Comparison of ENCODE assay signal across 10 cellular contexts in the genomic region with DNA sequence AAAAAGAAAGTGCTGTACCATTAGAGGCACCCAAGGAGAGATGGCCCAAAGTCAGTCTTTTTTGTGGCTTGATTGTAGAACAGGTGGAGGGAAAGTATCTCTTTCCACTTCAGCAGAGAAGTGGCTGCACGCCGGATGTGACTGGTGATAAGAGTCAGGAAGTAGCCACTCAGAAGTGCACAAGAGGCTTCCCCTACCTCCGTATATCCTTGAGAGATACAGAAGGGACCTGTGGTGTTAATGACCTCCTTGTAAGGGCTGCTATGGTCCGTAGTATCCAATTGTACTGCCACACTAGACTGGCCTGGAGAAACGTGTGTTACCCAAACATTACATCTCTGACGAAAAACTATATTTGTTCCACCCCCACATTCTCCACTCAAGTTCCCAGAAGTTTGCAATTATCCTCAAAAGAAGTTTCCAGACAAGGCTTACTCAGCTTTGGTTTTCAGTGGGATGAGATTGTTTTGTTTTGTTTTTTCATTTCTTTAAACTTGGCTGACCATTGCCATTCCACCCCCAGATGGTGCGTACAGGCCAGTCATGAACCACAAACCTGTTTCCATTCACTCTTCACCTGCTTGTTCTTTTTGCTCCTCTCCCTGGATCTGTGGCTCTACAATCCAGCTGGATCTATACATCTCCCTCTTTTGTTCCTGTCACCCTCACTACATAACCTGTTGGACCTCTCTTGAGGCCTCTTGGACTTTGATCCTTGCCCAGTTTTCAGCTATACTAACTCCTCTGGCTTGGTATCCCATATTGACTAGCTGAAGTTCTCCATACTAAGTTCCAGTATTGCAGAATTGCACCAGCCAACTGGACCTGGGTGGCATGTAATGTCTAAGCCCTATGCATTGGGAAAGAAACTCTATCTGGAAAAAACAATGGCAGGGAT. TPM values are rescaled to one million over a fixed set of nuclear protein-coding genes. Genes with fewer than 3 reads are reported as not detected.
DNase-seq lines count a peak whose midpoint lies in the region; ATAC-seq and TF ChIP-seq lines count a peak whose summit lies in the region.
"Had no signal": no experiment of that assay in that cellular context is flagged by ENCODE, and none has a peak within 500 bp of the region (broad histone marks: within the 10 kb centered on the region; RNA-seq: fewer than 3 reads in every experiment).

No MANE protein-coding gene starts in this region.

- in situ Hi-C loops in GM13976 (cut with MboI; ENCODE audit: low sequenced_read_pairs, unreplicated experiment): no loop called here

- H3K27me3 Mint-ChIP-seq in activated CD8-positive, alpha-beta T cell treated with anti-CD3 and anti-CD28 coated beads for 36 hours: peaks cover 2% of the 10 kb centered on the region

- no peaks in the 10 kb centered on the region for H3K36me3 ChIP-seq in GM06990 (ENCODE audit: control insufficient read depth, insufficient read depth, low read length)
- no peaks in the 10 kb centered on the region for H3K36me3 ChIP-seq in spleen

- ATAC-seq in HG02885 (IDR thresholded peaks at IDR 0.05; ENCODE audit: poor library complexity, unreplicated experiment) (peak; percentile 56), HG03280 (IDR thresholded peaks at IDR 0.05; ENCODE audit: unreplicated experiment) (no peak)
- peak; percentile 61 for ATAC-seq in activated CD8-positive, alpha-beta T cell treated with anti-CD3 and anti-CD28 coated beads for 36 hours
- ATAC-seq: left colon, psoas muscle had no signal

- WGBS in spleen, 5 donors: 39 to 60% (median 39%) methylated on average over 7 of the region's 7 CpGs

- peak overlapping the region; percentile 28 for H3K27ac Mint-ChIP-seq in activated CD8-positive, alpha-beta T cell treated with anti-CD3 and anti-CD28 coated beads for 36 hours

- H3K27me3 ChIP-seq in GM06990 (replicated peaks; ENCODE audit: control insufficient read depth, insufficient read depth, low read length) (no peaks in the 10 kb centered on the region), spleen (replicated peaks in 1 of 7) (peaks cover 0 to 11% (median 0%) of the 10 kb centered on the region in 7 donors)

- no peaks in the 10 kb centered on the region for H3K9me3 ChIP-seq in spleen
- H3K9me3 ChIP-seq: psoas muscle had no signal

- H3K4me3 Mint-ChIP-seq in activated CD8-positive, alpha-beta T cell treated with anti-CD3 and anti-CD28 coated beads for 36 hours: no peak overlapping the region

- intact Hi-C loops in activated CD8-positive, alpha-beta T cell treated with anti-CD3 and anti-CD28 coated beads for 36 hours (cut with micrococcal nuclease): no loop called here
- intact Hi-C loops in spleen (cut with DNase I; ENCODE audit: low total_unique reads): no loop called here

- no peak for TF ChIP-seq POLR2A in spleen (IDR thresholded peaks at IDR 0.05)

- TF ChIP-seq CTCF in GM06990 (IDR thresholded peaks at IDR 0.05; ENCODE audit: insufficient read depth, low read length, poor library complexity, severe bottlenecking) (no peak), spleen (IDR thresholded peaks at IDR 0.05 in 8 of 11, conservative IDR thresholded peaks at IDR 0.05 in 3 of 11) (no peak), GM13976 (IDR thresholded peaks at IDR 0.05; ENCODE audit: borderline replicate concordance, control extremely low read depth, extremely low read depth, insufficient read depth, missing control alignments) (no peak)
- TF ChIP-seq CTCF in activated CD8-positive, alpha-beta T cell treated with anti-CD3 and anti-CD28 coated beads for 36 hours (IDR thresholded peaks at IDR 0.05): no peak

- H3K4me1 ChIP-seq in spleen: peaks cover 0 to 11% (median 2%) of the 10 kb centered on the region in 6 donors
- H3K4me1 ChIP-seq: psoas muscle had no signal

- POLR2A ChIA-PET in activated CD8-positive, alpha-beta T cell treated with anti-CD3 and anti-CD28 coated beads for 36 hours (lab: Charles Lee): no interaction called here

- no peaks in the 10 kb centered on the region for H3K9me3 Mint-ChIP-seq in activated CD8-positive, alpha-beta T cell treated with anti-CD3 and anti-CD28 coated beads for 36 hours

- CTCF ChIA-PET in activated CD8-positive, alpha-beta T cell treated with anti-CD3 and anti-CD28 coated beads for 36 hours (lab: Charles Lee): no interaction called here

- no peaks in the 10 kb centered on the region for H3K36me3 Mint-ChIP-seq in activated CD8-positive, alpha-beta T cell treated with anti-CD3 and anti-CD28 coated beads for 36 hours (ENCODE audit: low read depth)

- no peak overlapping the region for H3K27ac ChIP-seq in spleen
- H3K27ac ChIP-seq: psoas muscle had no signal

- DNase-seq in GM06990 (ENCODE audit: extremely low read depth, insufficient read length) (peak; percentile 32), non-pigmented ciliary epithelial cell (ENCODE audit: low read depth) (peak; percentile 48), spleen (no peak), GM13976 (ENCODE audit: low spot score) (no peak)
- DNase-seq in activated CD8-positive, alpha-beta T cell treated with anti-CD3 and anti-CD28 coated beads for 36 hours: peak; percentile 39
- DNase-seq: left colon, NCI-H69, psoas muscle had no signal

- H3K4me3 ChIP-seq in GM06990 (replicated peaks; ENCODE audit: low read depth, low read length) (no peak overlapping the region), spleen (no peak overlapping the region)
- H3K4me3 ChIP-seq: psoas muscle had no signal

- H3K4me1 Mint-ChIP-seq in activated CD8-positive, alpha-beta T cell treated with anti-CD3 and anti-CD28 coated beads for 36 hours (ENCODE audit: low read depth): peaks cover 9% of the 10 kb centered on the region

RNA-seq across cellular contexts. Expression of gene MED13, which starts 20.7 kb away (rescaled TPM):
- 10 to 100 TPM; 36.2 to 36.4 TPM for total RNA-seq in activated CD8-positive, alpha-beta T cell treated with anti-CD3 and anti-CD28 coated beads for 36 hours
- total RNA-seq in spleen: 100 to 1,000 TPM in 1 of 7 donors, 10 to 100 TPM in 6; 75.1 to 104 (median 84.3) TPM
- polyA plus RNA-seq in spleen: 10 to 100 TPM in 1 of 3 donors, 1 to 10 TPM in 2; 4.0 to 14.6 (median 4.5) TPM

Comparison
In these comparisons a context has a peak if more than half of its experiments do, and no peak if none do; other contexts are left out.
1. DNase-seq: peak in GM06990 (single experiment), activated CD8-positive, alpha-beta T cell treated with anti-CD3 and anti-CD28 coated beads for 36 hours (single experiment) and non-pigmented ciliary epithelial cell (single experiment); none in spleen (single experiment) and GM13976 (single experiment).